8 cellular contexts compared by ENCODE assay signal in the genomic region with DNA sequence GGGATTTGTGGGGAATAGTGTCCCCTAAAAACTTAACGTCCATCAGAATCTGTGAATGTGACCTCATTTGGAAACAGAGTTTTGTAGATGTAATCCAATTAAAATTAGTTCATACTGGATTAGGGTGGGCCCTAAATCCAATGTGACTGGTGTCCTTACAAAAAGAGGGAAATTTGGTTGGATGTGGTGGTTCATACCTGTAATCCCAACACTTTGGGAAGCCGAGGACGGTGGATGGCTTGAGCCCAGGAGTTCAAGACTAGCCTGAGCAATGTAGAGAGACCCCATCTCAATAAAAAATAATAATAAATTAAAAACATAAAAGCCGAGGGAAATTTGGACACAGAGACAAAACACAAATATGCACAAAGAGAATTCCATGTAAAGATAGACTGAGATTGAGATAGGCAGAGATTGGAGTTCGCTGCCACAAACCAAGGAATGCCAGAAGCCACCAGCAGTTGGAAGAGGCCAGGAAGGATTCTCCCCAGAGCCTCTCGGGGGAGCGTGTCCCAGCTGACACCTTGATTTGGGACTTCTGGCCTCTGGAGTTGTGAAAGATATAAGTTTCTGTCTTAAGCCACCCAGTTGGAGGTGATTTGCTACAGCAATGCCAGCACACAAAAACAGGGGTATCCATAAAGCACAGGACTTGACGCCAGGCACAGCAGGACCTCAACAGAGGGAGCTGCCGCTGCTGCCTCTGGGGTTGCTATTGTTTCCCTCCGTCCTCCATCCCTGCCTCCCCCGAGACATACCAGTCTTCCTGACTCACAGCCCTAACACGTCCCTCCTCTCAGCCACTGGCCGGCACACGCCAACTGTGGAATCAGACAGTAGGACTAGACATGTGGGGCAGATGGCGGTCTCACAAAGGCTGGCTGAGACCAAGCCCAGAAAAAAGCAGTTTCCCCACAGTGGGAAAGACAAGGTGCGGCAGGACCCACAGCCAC.
A peak's percentile ranks its signal among the peaks of the same experiment; 100 is the strongest.
DNase-seq lines count a peak whose midpoint lies in the region; FAIRE-seq and TF ChIP-seq lines count a peak whose summit lies in the region.

No MANE protein-coding gene starts in this region.

- dilution Hi-C loops in keratinocyte (cut with MboI; ENCODE audit: extremely low pct_ligation_motif_present, low sequenced_read_pairs) = no loop called here

- CTCF ChIA-PET in HEK293 (lab: Yijun Ruan, JAX) = interaction anchor here (1.1 to 1.8 kb wide), 5 partner anchors 10 to 86 kb away, joined by 3 to 7 read pairs (median 4); no protein-coding TSS in a partner anchor

- DNase-seq in breast epithelium (ENCODE audit: low spot score in 2 of 2) (peak in 1 of 2 donors; percentile 84), keratinocyte (ENCODE audit: low read depth, low spot score) (no peak), smooth muscle cell of the brain vasculature (ENCODE audit: low read depth, low spot score) (peak; percentile 75), RPMI8226 (no peak), erythroblast (lab: John Stamatoyannopoulos, UW) (no peak), GM20000 (ENCODE audit: low spot score) (no peak)
- DNase-seq in activated CD8-positive, alpha-beta memory T cell treated with anti-CD3 and anti-CD28 coated beads, Interleukin-2, amount 50 U/mL, for 4 hours = no peak

- no peak overlapping the region for H3K9ac ChIP-seq in keratinocyte (ENCODE audit: control insufficient read depth, extremely low read depth, insufficient read depth, low read length)

- POLR2A ChIA-PET in HEK293 (lab: Yijun Ruan, JAX) = no interaction called here

- intact Hi-C loops in breast epithelium (cut with DNase I; ENCODE audit: low total_unique reads) = no loop called here

- H4K20me1 ChIP-seq in keratinocyte (ENCODE audit: control insufficient read depth, extremely low read depth, insufficient read depth, low read length) = no peaks in the 10 kb centered on the region

- H3K4me2 ChIP-seq in keratinocyte (ENCODE audit: control insufficient read depth, extremely low read depth, insufficient read depth, low read depth, low read length) = peak overlapping the region; percentile 54

- H3K27ac ChIP-seq in HEK293 (ENCODE audit: extremely low read depth, low read depth, low read length) (no peak overlapping the region), breast epithelium (peak overlapping the region; percentile 86 to 94), keratinocyte (ENCODE audit: control insufficient read depth, insufficient read depth, low read length) (peak overlapping the region; percentile 65)

- no peaks in the 10 kb centered on the region for H3K9me1 ChIP-seq in keratinocyte (ENCODE audit: control insufficient read depth, extremely low read depth, insufficient read depth, low read length)

- H3K27me3 ChIP-seq in breast epithelium (no peaks in the 10 kb centered on the region), keratinocyte (ENCODE audit: control insufficient read depth, extremely low read depth, insufficient read depth, low read length) (no peaks in the 10 kb centered on the region)

- H3K4me3 ChIP-seq in HEK293 (ENCODE audit: low read depth, low read length) (no peak overlapping the region), breast epithelium (peak overlapping the region in 1 of 3 donors; percentile 6), keratinocyte (ENCODE audit: control insufficient read depth in 2 of 3, extremely low read depth in 1 of 3, insufficient read depth in 2 of 3, low read depth in 1 of 3, low read length in 3 of 3) (no peak overlapping the region)

- no peaks in the 10 kb centered on the region for H3K79me2 ChIP-seq in keratinocyte (ENCODE audit: control insufficient read depth, insufficient read depth, low read length)

- H3K36me3 ChIP-seq in HEK293 (ENCODE audit: control insufficient read depth in 2 of 2, insufficient read depth in 1 of 2, low read length in 2 of 2) = no peaks in the 10 kb centered on the region
- H3K36me3 ChIP-seq in breast epithelium = no peaks in the 10 kb centered on the region
- no peaks in the 10 kb centered on the region for H3K36me3 ChIP-seq in keratinocyte (ENCODE audit: control insufficient read depth in 2 of 2, extremely low read depth in 1 of 2, insufficient read depth in 2 of 2, low read length in 2 of 2)

- TF ChIP-seq POLR2A in breast epithelium (IDR thresholded peaks at IDR 0.05) = no peak
- no peak for TF ChIP-seq POLR2A in erythroblast (IDR thresholded peaks at IDR 0.05; ENCODE audit: low read length)

- H3K4me1 ChIP-seq in HEK293 (ENCODE audit: control insufficient read depth, insufficient read depth, low read length) (no peaks in the 10 kb centered on the region), breast epithelium (peaks cover 16 to 22% of the 10 kb centered on the region in 2 donors), keratinocyte (ENCODE audit: control insufficient read depth, extremely low read depth, insufficient read depth, low read length) (peaks cover 26% of the 10 kb centered on the region)

- no peaks in the 10 kb centered on the region for H3K9me3 ChIP-seq in HEK293 (ENCODE audit: control insufficient read depth, insufficient read depth, low read depth, low read length)
- no peaks in the 10 kb centered on the region for H3K9me3 ChIP-seq in breast epithelium
- no peaks in the 10 kb centered on the region for H3K9me3 ChIP-seq in keratinocyte (ENCODE audit: control insufficient read depth, low read depth, low read length)

- H2AFZ ChIP-seq in keratinocyte (ENCODE audit: control insufficient read depth, low read length) = peak overlapping the region; percentile 82

- TF ChIP-seq CTCF in HEK293 (tag by site-specific recombination; IDR thresholded peaks at IDR 0.05) (no peak), breast epithelium (IDR thresholded peaks at IDR 0.05) (no peak), keratinocyte (optimal IDR thresholded peaks at IDR 0.05 in 1 of 3, IDR thresholded peaks at IDR 0.05 in 1 of 3, conservative IDR thresholded peaks at IDR 0.05 in 1 of 3; ENCODE audit: extremely low read depth in 1 of 3, insufficient read depth in 2 of 3, low read length in 3 of 3) (no peak), GM20000 (IDR thresholded peaks at IDR 0.05; ENCODE audit: extremely low read depth, missing control alignments) (no peak)

- FAIRE-seq in keratinocyte (lab: Jason Lieb, UNC) = no peak

TF ChIP-seq in HEK293, 187 proteins besides CTCF, POLR2A, EP300 and RAD21:
- TF ChIP-seq ZNF274 (IDR thresholded peaks at IDR 0.05; ENCODE audit: low read length) (no peak), ZNF274 (tag by site-specific recombination; IDR thresholded peaks at IDR 0.05; ENCODE audit: borderline replicate concordance) (no peak), ZIC2 (tag by site-specific recombination; IDR thresholded peaks at IDR 0.05) (peak; percentile 55)
